Comparison of ENCODE assay signal across 14 cellular contexts in genomic region chr22:24153959-24154358, GRCh38. TPM values are rescaled to one million over a fixed set of nuclear protein-coding genes. Genes with fewer than 3 reads are reported as not detected.
DNase-seq lines count a peak whose midpoint lies in the region; ATAC-seq and TF ChIP-seq lines count a peak whose summit lies in the region.
"Had no signal": no experiment of that assay in that cellular context is flagged by ENCODE, and none has a peak within 500 bp of the region (broad histone marks: within the 10 kb centered on the region; RNA-seq: fewer than 3 reads in every experiment).

No MANE protein-coding gene starts in this region.

- no peaks in the 10 kb centered on the region for H3K9me3 ChIP-seq in BLaER1 treated with 17β-estradiol and CSF1 and Interleukin-3, amounts not matched to agents 10 nM and 100 nM (replicated peaks in 1 of 11)
- no peaks in the 10 kb centered on the region for H3K9me3 ChIP-seq in naive thymus-derived CD4-positive, alpha-beta T cell (ENCODE audit: control insufficient read depth in 2 of 3, low read length in 3 of 3)

- POLR2A ChIA-PET in naive thymus-derived CD4-positive, alpha-beta T cell (lab: Charles Lee): interaction anchor here (0.6 to 14.4 kb wide), 7 partner anchors 11 to 458 kb away, joined by 3 to 296 read pairs (median 4); partner anchors contain the start of genes ADORA2A and MIF
- POLR2A ChIA-PET in HEK293T (lab: Yijun Ruan, JAX): no interaction called here

- H3K4me1 ChIP-seq in BLaER1 treated with 17β-estradiol and CSF1 and Interleukin-3, amounts not matched to agents 10 nM and 100 nM: peaks cover 62 to 88% (median 87%) of the 10 kb centered on the region in 10 experiments
- H3K4me1 ChIP-seq in naive thymus-derived CD4-positive, alpha-beta T cell (ENCODE audit: control insufficient read depth in 2 of 2, insufficient read depth in 2 of 2, low read length in 2 of 2): peaks cover 47 to 59% of the 10 kb centered on the region in 2 donors

- H3K4me1 Mint-ChIP-seq in activated T-helper 2 cell treated with anti-CD3 and anti-CD28 coated beads, Interferon-gamma antibody, Interleukin-2, Interleukin-4, amounts not matched to agents 10 μg/mL and 5 μg/mL and 100 μg/mL, durations not matched to agents 14 hours and 24 hours and 36 hours (ENCODE audit: low read depth): peaks cover 41% of the 10 kb centered on the region
- peaks cover 59 to 88% (median 81%) of the 10 kb centered on the region in 7 donors for H3K4me1 Mint-ChIP-seq in naive thymus-derived CD4-positive, alpha-beta T cell

- no peaks in the 10 kb centered on the region for H3K27me3 ChIP-seq in BLaER1 treated with 17β-estradiol and CSF1 and Interleukin-3, amounts not matched to agents 10 nM and 100 nM
- no peaks in the 10 kb centered on the region for H3K27me3 ChIP-seq in naive thymus-derived CD4-positive, alpha-beta T cell (ENCODE audit: control insufficient read depth in 2 of 2, insufficient read depth in 2 of 2, low read length in 2 of 2)
- H3K27me3 ChIP-seq: hepatocyte had no signal

- peak overlapping the region; percentile 11 for H3K4me3 Mint-ChIP-seq in activated T-helper 2 cell treated with anti-CD3 and anti-CD28 coated beads, Interferon-gamma antibody, Interleukin-2, Interleukin-4, amounts not matched to agents 10 μg/mL and 5 μg/mL and 100 μg/mL, durations not matched to agents 14 hours and 24 hours and 36 hours (ENCODE audit: low read depth)
- peak overlapping the region; percentile 71 to 96 (median 86) for H3K4me3 Mint-ChIP-seq in naive thymus-derived CD4-positive, alpha-beta T cell

- peak overlapping the region; percentile 0 to 97 (median 83); a peak in 18 of 22 replicates for H3K9ac ChIP-seq in BLaER1 treated with 17β-estradiol and CSF1 and Interleukin-3, amounts not matched to agents 10 nM and 100 nM

- peak overlapping the region; percentile 92 to 100 (median 96) for H3K4me2 ChIP-seq in BLaER1 treated with 17β-estradiol and CSF1 and Interleukin-3, amounts not matched to agents 10 nM and 100 nM
- H3K4me2 ChIP-seq: hepatocyte had no signal

- H3K4me3 ChIP-seq in BLaER1 treated with 17β-estradiol and CSF1 and Interleukin-3, amounts not matched to agents 10 nM and 100 nM: peak overlapping the region in 6 of 10 experiments; percentile 2 to 74 (median 40); a peak in 6 of 20 replicates
- H3K4me3 ChIP-seq in Jurkat, Clone E6-1 (ENCODE audit: low read length): no peak overlapping the region
- H3K4me3 ChIP-seq in naive thymus-derived CD4-positive, alpha-beta T cell (ENCODE audit: low read length): peak overlapping the region; percentile 46
- H3K4me3 ChIP-seq: hepatocyte, K562 had no signal

- peak overlapping the region; percentile 65 for H3K27ac Mint-ChIP-seq in activated T-helper 2 cell treated with anti-CD3 and anti-CD28 coated beads, Interferon-gamma antibody, Interleukin-2, Interleukin-4, amounts not matched to agents 10 μg/mL and 5 μg/mL and 100 μg/mL, durations not matched to agents 14 hours and 24 hours and 36 hours
- H3K27ac Mint-ChIP-seq in naive thymus-derived CD4-positive, alpha-beta T cell: peak overlapping the region; percentile 91 to 99 (median 97)
- H3K27ac Mint-ChIP-seq: brain had no signal

- ATAC-seq in naive thymus-derived CD4-positive, alpha-beta T cell: no peak
- ATAC-seq in GM21529 (IDR thresholded peaks at IDR 0.05; ENCODE audit: unreplicated experiment) (no peak), HG03139 (IDR thresholded peaks at IDR 0.05; ENCODE audit: unreplicated experiment) (no peak)
- ATAC-seq: K562 had no signal

- H3K9me3 Mint-ChIP-seq in activated T-helper 2 cell treated with anti-CD3 and anti-CD28 coated beads, Interferon-gamma antibody, Interleukin-2, Interleukin-4, amounts not matched to agents 10 μg/mL and 5 μg/mL and 100 μg/mL, durations not matched to agents 14 hours and 24 hours and 36 hours: no peaks in the 10 kb centered on the region
- H3K9me3 Mint-ChIP-seq in naive thymus-derived CD4-positive, alpha-beta T cell: peaks cover 0 to 2% (median 0%) of the 10 kb centered on the region in 11 donors
- H3K9me3 Mint-ChIP-seq: brain had no signal

- peaks cover 0 to 36% (median 10%) of the 10 kb centered on the region in 11 experiments; a peak in 13 of 22 replicates for H3K36me3 ChIP-seq in BLaER1 treated with 17β-estradiol and CSF1 and Interleukin-3, amounts not matched to agents 10 nM and 100 nM
- H3K36me3 ChIP-seq in naive thymus-derived CD4-positive, alpha-beta T cell (ENCODE audit: control insufficient read depth in 2 of 3, insufficient read depth in 3 of 3, low read length in 3 of 3): peaks cover 0 to 13% (median 0%) of the 10 kb centered on the region in 3 experiments

- H3K27me3 Mint-ChIP-seq in activated T-helper 2 cell treated with anti-CD3 and anti-CD28 coated beads, Interferon-gamma antibody, Interleukin-2, Interleukin-4, amounts not matched to agents 10 μg/mL and 5 μg/mL and 100 μg/mL, durations not matched to agents 14 hours and 24 hours and 36 hours (ENCODE audit: low read depth): no peaks in the 10 kb centered on the region
- no peaks in the 10 kb centered on the region for H3K27me3 Mint-ChIP-seq in naive thymus-derived CD4-positive, alpha-beta T cell

- CTCF ChIA-PET in naive thymus-derived CD4-positive, alpha-beta T cell (lab: Charles Lee): interaction anchor here (0.8 to 7.9 kb wide), 7 partner anchors 9 to 143 kb away, joined by 3 to 109 read pairs (median 4); partner anchors contain the start of gene CABIN1
- CTCF ChIA-PET in HEK293T (lab: Yijun Ruan, JAX): no interaction called here

- peaks cover 15 to 20% (median 18%) of the 10 kb centered on the region in 11 experiments; a peak in 20 of 22 replicates for H4K20me1 ChIP-seq in BLaER1 treated with 17β-estradiol and CSF1 and Interleukin-3, amounts not matched to agents 10 nM and 100 nM

- H3K27ac ChIP-seq in BLaER1 treated with 17β-estradiol and CSF1 and Interleukin-3, amounts not matched to agents 10 nM and 100 nM: peak overlapping the region in 10 of 11 experiments; percentile 38 to 99 (median 90); a peak in 19 of 22 replicates
- H3K27ac ChIP-seq in naive thymus-derived CD4-positive, alpha-beta T cell (ENCODE audit: low read depth, low read length): peak overlapping the region; percentile 79
- H3K27ac ChIP-seq: hepatocyte had no signal

- intact Hi-C loops in activated T-helper 2 cell treated with anti-CD3 and anti-CD28 coated beads, Interferon-gamma antibody, Interleukin-2, Interleukin-4, amounts not matched to agents 10 μg/mL and 5 μg/mL and 100 μg/mL, durations not matched to agents 14 hours and 24 hours and 36 hours (cut with micrococcal nuclease): loop anchor here (10.0 kb wide), 1 partner anchor 139 kb away; the partner anchor contains the start of gene CABIN1
- intact Hi-C loops in naive thymus-derived CD4-positive, alpha-beta T cell (cut with micrococcal nuclease): loop anchor here in 1 of 2 donors (5.0 kb wide), 1 partner anchor 798 kb away; the partner anchor contains the start of gene KIAA1671

- peaks cover 14% of the 10 kb centered on the region for H3K36me3 Mint-ChIP-seq in activated T-helper 2 cell treated with anti-CD3 and anti-CD28 coated beads, Interferon-gamma antibody, Interleukin-2, Interleukin-4, amounts not matched to agents 10 μg/mL and 5 μg/mL and 100 μg/mL, durations not matched to agents 14 hours and 24 hours and 36 hours (ENCODE audit: low read depth)
- H3K36me3 Mint-ChIP-seq in naive thymus-derived CD4-positive, alpha-beta T cell: peaks cover 0 to 12% (median 0%) of the 10 kb centered on the region in 5 donors

- DNase-seq in Jurkat, Clone E6-1 (ENCODE audit: low read depth, low spot score): peak; percentile 35
- no peak for DNase-seq in activated T-helper 2 cell treated with anti-CD3 and anti-CD28 coated beads, Interferon-gamma antibody, Interleukin-2, Interleukin-4, amounts not matched to agents 10 μg/mL and 5 μg/mL and 100 μg/mL, durations not matched to agents 14 hours and 24 hours and 36 hours (ENCODE audit: low spot score)
- peak in 1 of 9 donors; percentile 23 for DNase-seq in naive thymus-derived CD4-positive, alpha-beta T cell
- DNase-seq in SK-N-DZ (ENCODE audit: low spot score) (no peak), HEK293T (ENCODE audit: extremely low spot score) (no peak)
- DNase-seq: GDM1, mammary epithelial cell, NCI-H187 treated with DMSO at 0.1 percent for 48 hours had no signal

TF ChIP-seq in HEK293T, 16 proteins besides CTCF, POLR2A, EP300 and RAD21:
- TF ChIP-seq ELF4 (IDR thresholded peaks at IDR 0.05) (no peak), L3MBTL2 (conservative IDR thresholded peaks at IDR 0.05) (no peak), LEF1 (IDR thresholded peaks at IDR 0.05; ENCODE audit: borderline replicate concordance) (no peak), TARDBP (IDR thresholded peaks at IDR 0.05) (no peak)

RNA-seq across cellular contexts. Expression of gene SUSD2, which starts 27.3 kb away (rescaled TPM):
- 0.42 TPM for polyA plus RNA-seq in Jurkat, Clone E6-1 (2012; ENCODE audit: insufficient read depth, insufficient read length)
- 0.32 and 0.64 TPM in 2 replicates for total RNA-seq in activated T-helper 2 cell treated with anti-CD3 and anti-CD28 coated beads, Interferon-gamma antibody, Interleukin-2, Interleukin-4, amounts not matched to agents 10 μg/mL and 5 μg/mL and 100 μg/mL, durations not matched to agents 14 hours and 24 hours and 36 hours
- 1 to 10 TPM; 1.0 to 2.3 (median 1.7) TPM for total RNA-seq in naive thymus-derived CD4-positive, alpha-beta T cell
- under 1 TPM in 1 of 2 donors, not detected in 1; 0.40 TPM for polyA plus RNA-seq in naive thymus-derived CD4-positive, alpha-beta T cell
- polyA plus RNA-seq in SK-N-DZ (2014; cell fraction: cytosol; rRNA removed): 0.53 and 0.60 TPM in 2 replicates
- 0.70 and 2.1 TPM in 2 replicates for polyA plus RNA-seq in SK-N-DZ (2014; cell fraction: nucleus; rRNA removed)
